ENCODE assay signal across 26 cellular contexts in genomic region chr14:99055019-99055418, GRCh38.
DNase-seq lines count a peak whose midpoint lies in the region; ATAC-seq and TF ChIP-seq lines count a peak whose summit lies in the region.
"Had no signal": no experiment of that assay in that cellular context is flagged by ENCODE, and none has a peak within 500 bp of the region (broad histone marks: within the 10 kb centered on the region; RNA-seq: fewer than 3 reads in every experiment).

No MANE protein-coding gene starts in this region.

- ATAC-seq in HG03354 (IDR thresholded peaks at IDR 0.05; ENCODE audit: poor library complexity, severe bottlenecking, unreplicated experiment) = no peak
- ATAC-seq: GM12878 had no signal

- peaks cover 37% of the 10 kb centered on the region for H3K9me3 Mint-ChIP-seq in endodermal cell
- H3K9me3 Mint-ChIP-seq in T-helper 2 cell treated with Interferon-gamma antibody and Interleukin-4, amounts not matched to agents 5 μg/mL and 100 μg/mL, for 36 hours = peaks cover 33% of the 10 kb centered on the region

- no peak for TF ChIP-seq CTCF in endodermal cell (conservative IDR thresholded peaks at IDR 0.05)

- no peaks in the 10 kb centered on the region for H3K27me3 ChIP-seq in endodermal cell (ENCODE audit: control insufficient read depth, insufficient read depth, low read length, poor library complexity, severe bottlenecking)
- H3K27me3 ChIP-seq: colonic mucosa had no signal

- H3K4me3 ChIP-seq in endodermal cell (ENCODE audit: low read length) = no peak overlapping the region
- H3K4me3 ChIP-seq: A549, colonic mucosa, GM12878, HAP-1, skin epidermis had no signal

- no peaks in the 10 kb centered on the region for H3K27me3 Mint-ChIP-seq in endodermal cell (ENCODE audit: insufficient read depth)
- H3K27me3 Mint-ChIP-seq in T-helper 2 cell treated with Interferon-gamma antibody and Interleukin-4, amounts not matched to agents 5 μg/mL and 100 μg/mL, for 36 hours (ENCODE audit: low read depth) = peaks cover 1% of the 10 kb centered on the region
- H3K27me3 Mint-ChIP-seq: memory B cell had no signal

- no peaks in the 10 kb centered on the region for H3K36me3 Mint-ChIP-seq in endodermal cell (ENCODE audit: low read depth)
- H3K36me3 Mint-ChIP-seq in T-helper 2 cell treated with Interferon-gamma antibody and Interleukin-4, amounts not matched to agents 5 μg/mL and 100 μg/mL, for 36 hours (ENCODE audit: low read depth) = peaks cover 4% of the 10 kb centered on the region
- H3K36me3 Mint-ChIP-seq: brain had no signal

- no peak overlapping the region for H3K9ac ChIP-seq in endodermal cell (ENCODE audit: extremely low read depth, low read length, poor library complexity, severe bottlenecking)

- no peak overlapping the region for H3K4me3 Mint-ChIP-seq in endodermal cell
- H3K4me3 Mint-ChIP-seq in T-helper 2 cell treated with Interferon-gamma antibody and Interleukin-4, amounts not matched to agents 5 μg/mL and 100 μg/mL, for 36 hours = no peak overlapping the region
- H3K4me3 Mint-ChIP-seq: brain, memory B cell had no signal

- DNase-seq in AG08395 (ENCODE audit: low spot score) (peak; percentile 66), RPMI7951 (ENCODE audit: low read depth) (peak; percentile 50), endodermal cell (peak; percentile 60), mesenteric fat pad (ENCODE audit: low spot score) (peak; percentile 35), SK-N-DZ (ENCODE audit: low spot score) (no peak)
- no peak for DNase-seq in stimulated activated CD4-positive, alpha-beta T cell treated with anti-CD3 and anti-CD28 coated beads, Interleukin-1b, Interleukin-23, amount 100 ng/mL, for 48 hours
- no peak for DNase-seq in T-helper 2 cell treated with Interferon-gamma antibody and Interleukin-4, amounts not matched to agents 5 μg/mL and 100 μg/mL, for 36 hours (ENCODE audit: low spot score)
- DNase-seq: activated CD4-positive, alpha-beta T cell treated with anti-CD3 and anti-CD28 coated beads, Interleukin-2, amount 50 U/mL, for 4 hours; activated gamma-delta T cell; colonic mucosa; COR-L47; DMS79 treated with DMSO at 0.1 percent for 48 hours; IMR-90; left cardiac atrium; NCI-H1105; NCI-H1930; NCI-H2227 treated with DMSO at 0.1 percent for 48 hours; stimulated activated CD4-positive, alpha-beta T cell treated with anti-CD3 and anti-CD28 coated beads, Interleukin-2, amount 100 ng/mL, for 24 hours; T1000 had no signal

- no peaks in the 10 kb centered on the region for H3K4me1 Mint-ChIP-seq in endodermal cell
- peaks cover 6% of the 10 kb centered on the region for H3K4me1 Mint-ChIP-seq in T-helper 2 cell treated with Interferon-gamma antibody and Interleukin-4, amounts not matched to agents 5 μg/mL and 100 μg/mL, for 36 hours (ENCODE audit: low read depth)
- H3K4me1 Mint-ChIP-seq: brain, memory B cell had no signal

- peaks cover 14% of the 10 kb centered on the region for H3K9me3 ChIP-seq in endodermal cell (ENCODE audit: control insufficient read depth, low read length)
- H3K9me3 ChIP-seq: colonic mucosa, HAP-1 had no signal

- no peak overlapping the region for H3K27ac ChIP-seq in endodermal cell (ENCODE audit: low read depth, low read length)
- H3K27ac ChIP-seq: A549, colonic mucosa had no signal

- H3K4me1 ChIP-seq in endodermal cell (ENCODE audit: control insufficient read depth, insufficient read depth, low read length) = no peaks in the 10 kb centered on the region
- H3K4me1 ChIP-seq: A549, colonic mucosa, HAP-1 had no signal

- 66 to 77% methylated on average over 2 to 4 of the region's 4 CpGs for WGBS in endodermal cell (ENCODE audit: insufficient coverage in 1 of 2, insufficient read length in 1 of 2), 2 experiments

- H3K27ac Mint-ChIP-seq in endodermal cell = no peak overlapping the region
- H3K27ac Mint-ChIP-seq in T-helper 2 cell treated with Interferon-gamma antibody and Interleukin-4, amounts not matched to agents 5 μg/mL and 100 μg/mL, for 36 hours = no peak overlapping the region
- H3K27ac Mint-ChIP-seq: brain, memory B cell had no signal

- no peaks in the 10 kb centered on the region for H3K36me3 ChIP-seq in endodermal cell (ENCODE audit: control insufficient read depth, insufficient read depth, low read length)
- H3K36me3 ChIP-seq: colonic mucosa, HAP-1 had no signal

Comparison
In these comparisons a context has a peak if more than half of its experiments do, and no peak if none do; other contexts are left out.
1. DNase-seq: peak in AG08395 (single experiment), RPMI7951 (single experiment), endodermal cell (single experiment) and mesenteric fat pad (single experiment); none in stimulated activated CD4-positive, alpha-beta T cell treated with anti-CD3 and anti-CD28 coated beads, Interleukin-1b, Interleukin-23, amount 100 ng/mL, for 48 hours (single experiment), T-helper 2 cell treated with Interferon-gamma antibody and Interleukin-4, amounts not matched to agents 5 μg/mL and 100 μg/mL, for 36 hours (single experiment) and SK-N-DZ (single experiment).